Comparison of ENCODE assay signal across 8 cellular contexts in genomic region chr12:102879144-102879763, GRCh38. TPM values are rescaled to one million over a fixed set of nuclear protein-coding genes. Genes with fewer than 3 reads are reported as not detected.
DNase-seq lines count a peak whose midpoint lies in the region; ATAC-seq and TF ChIP-seq lines count a peak whose summit lies in the region.

No MANE protein-coding gene starts in this region.

- in situ Hi-C loops in KBM-7 (cut with MboI; ENCODE audit: low pct_unique_long_range_greater_than_20kb, low sequenced_read_pairs): no loop called here
- in situ Hi-C loops in brain microvascular endothelial cell (cut with HindIII; ENCODE audit: low pct_ligation_motif_present, low sequenced_read_pairs): no loop called here

- ATAC-seq in left colon (peak; percentile 60), omental fat pad (ENCODE audit: low FRiP score) (no peak)

- H3K4me3 ChIP-seq in brain microvascular endothelial cell (ENCODE audit: low read depth, low read length): no peak overlapping the region

- intact Hi-C loops in left colon (cut with DNase I, micrococcal nuclease): no loop called here

- no peaks in the 10 kb centered on the region for H3K27me3 ChIP-seq in brain microvascular endothelial cell (replicated peaks)

- H3K27ac ChIP-seq in brain microvascular endothelial cell: no peak overlapping the region

- TF ChIP-seq CTCF in GM20000 (IDR thresholded peaks at IDR 0.05; ENCODE audit: extremely low read depth, missing control alignments) (peak; percentile 3), brain microvascular endothelial cell (IDR thresholded peaks at IDR 0.05; ENCODE audit: low read depth, low read length, missing control alignments) (peak; percentile 25), omental fat pad (IDR thresholded peaks at IDR 0.05) (no peak)

- peak; percentile 70 for DNase-seq in DMS153 treated with DMSO at 0.1 percent for 48 hours (lab: John Stamatoyannopoulos, UW; ENCODE audit: unreplicated experiment)
- DNase-seq in GM20000 (ENCODE audit: low spot score): peak; percentile 57
- peak; percentile 78 for DNase-seq in KBM-7
- DNase-seq in NOMO-1 treated with DMSO at 0.1 percent for 48 hours (lab: John Stamatoyannopoulos, UW; ENCODE audit: unreplicated experiment): peak; percentile 80
- DNase-seq in brain microvascular endothelial cell: peak; percentile 31
- DNase-seq in left colon: peak in 1 of 2 donors; percentile 11
- no peak for DNase-seq in middle frontal gyrus (ENCODE audit: extremely low spot score, low spot score)
- no peak for DNase-seq in omental fat pad (ENCODE audit: low spot score)

- H3K36me3 ChIP-seq in brain microvascular endothelial cell (replicated peaks): no peaks in the 10 kb centered on the region

RNA-seq across cellular contexts. Expression of gene PAH, which starts 37.8 kb away (rescaled TPM):
- not detected for total RNA-seq in left colon
- under 1 TPM in 1 of 4 donors, not detected in 3; 0.74 TPM for total RNA-seq in omental fat pad

Comparison
In these comparisons a context has a peak if more than half of its experiments do, and no peak if none do; other contexts are left out.
1. DNase-seq: peak in DMS153 treated with DMSO at 0.1 percent for 48 hours (single experiment), GM20000 (single experiment), KBM-7 (single experiment), NOMO-1 treated with DMSO at 0.1 percent for 48 hours (single experiment) and brain microvascular endothelial cell (single experiment); none in middle frontal gyrus (single experiment) and omental fat pad (single experiment).
2. CTCF ChIP-seq: peak in GM20000 (single experiment) and brain microvascular endothelial cell (single experiment); none in omental fat pad (0 of 3).